Comparison of ENCODE assay signal across 9 cellular contexts in genomic region chr2:178193496-178193822, GRCh38. TPM values are rescaled to one million over a fixed set of nuclear protein-coding genes. Genes with fewer than 3 reads are reported as not detected.
DNase-seq lines count a peak whose midpoint lies in the region; ATAC-seq and TF ChIP-seq lines count a peak whose summit lies in the region.
"Had no signal": no experiment of that assay in that cellular context is flagged by ENCODE, and none has a peak within 500 bp of the region (broad histone marks: within the 10 kb centered on the region; RNA-seq: fewer than 3 reads in every experiment).

No MANE protein-coding gene starts in this region.

- peaks cover 54% of the 10 kb centered on the region for H3K27me3 Mint-ChIP-seq in activated CD8-positive, alpha-beta T cell treated with anti-CD3 and anti-CD28 coated beads for 36 hours

- H3K4me3 ChIP-seq in iPS-20b (ENCODE audit: low read length) = peak overlapping the region; percentile 80
- H3K4me3 ChIP-seq in subcutaneous abdominal adipose tissue (ENCODE audit: low read depth in 1 of 5, low read length in 5 of 5) = peak overlapping the region; percentile 72 to 89 (median 78)

- DNase-seq in NCI-H345 (lab: John Stamatoyannopoulos, UW) (peak; percentile 60), NCI-H345 treated with DMSO at 0.1 percent for 48 hours (lab: John Stamatoyannopoulos, UW; ENCODE audit: unreplicated experiment) (no peak), NCI-H187 treated with DMSO at 0.1 percent for 48 hours (lab: John Stamatoyannopoulos, UW) (no peak), RPMI8226 (no peak), hepatic stellate cell (ENCODE audit: low spot score) (no peak)
- no peak for DNase-seq in activated CD8-positive, alpha-beta T cell treated with anti-CD3 and anti-CD28 coated beads for 36 hours

- peaks cover 8% of the 10 kb centered on the region; the same call in 1 of the 2 replicates for H3K4me1 ChIP-seq in iPS-20b (ENCODE audit: insufficient read depth, low read length)
- peaks cover 2 to 23% (median 17%) of the 10 kb centered on the region in 5 donors for H3K4me1 ChIP-seq in subcutaneous abdominal adipose tissue (ENCODE audit: control insufficient read depth in 5 of 5, insufficient read depth in 5 of 5, low read length in 5 of 5)

- ATAC-seq in activated CD8-positive, alpha-beta T cell treated with anti-CD3 and anti-CD28 coated beads for 36 hours = no peak

- intact Hi-C loops in activated CD8-positive, alpha-beta T cell treated with anti-CD3 and anti-CD28 coated beads for 36 hours (cut with micrococcal nuclease) = no loop called here

- POLR2A ChIA-PET in activated CD8-positive, alpha-beta T cell treated with anti-CD3 and anti-CD28 coated beads for 36 hours (lab: Charles Lee) = no interaction called here

- H3K9ac ChIP-seq in iPS-20b (ENCODE audit: low read depth, low read length) = peak overlapping the region; percentile 39; the same call in 1 of the 2 replicates
- peak overlapping the region; percentile 16 to 86 (median 73) for H3K9ac ChIP-seq in subcutaneous abdominal adipose tissue (ENCODE audit: low read length in 5 of 5)

- no peaks in the 10 kb centered on the region for H3K9me3 Mint-ChIP-seq in activated CD8-positive, alpha-beta T cell treated with anti-CD3 and anti-CD28 coated beads for 36 hours

- TF ChIP-seq CTCF in activated CD8-positive, alpha-beta T cell treated with anti-CD3 and anti-CD28 coated beads for 36 hours (IDR thresholded peaks at IDR 0.05) = no peak

- H3K9me3 ChIP-seq in iPS-20b (ENCODE audit: insufficient read depth, low read depth, low read length) = no peaks in the 10 kb centered on the region
- no peaks in the 10 kb centered on the region for H3K9me3 ChIP-seq in subcutaneous abdominal adipose tissue (ENCODE audit: control insufficient read depth in 5 of 5, low read length in 5 of 5)
- H3K9me3 ChIP-seq: neutrophil had no signal

- peaks cover 5% of the 10 kb centered on the region for H3K4me1 Mint-ChIP-seq in activated CD8-positive, alpha-beta T cell treated with anti-CD3 and anti-CD28 coated beads for 36 hours (ENCODE audit: low read depth)

- H3K27ac ChIP-seq in iPS-20b (ENCODE audit: low read length) (no peak overlapping the region), subcutaneous abdominal adipose tissue (ENCODE audit: low read depth, low read length) (peak overlapping the region; percentile 79)
- H3K27ac ChIP-seq: neutrophil had no signal

- H3K27me3 ChIP-seq in iPS-20b (ENCODE audit: insufficient read depth, low read length) = peaks cover 71% of the 10 kb centered on the region
- no peaks in the 10 kb centered on the region for H3K27me3 ChIP-seq in subcutaneous abdominal adipose tissue (ENCODE audit: control insufficient read depth in 5 of 5, insufficient read depth in 4 of 5, low read length in 5 of 5)

- CTCF ChIA-PET in activated CD8-positive, alpha-beta T cell treated with anti-CD3 and anti-CD28 coated beads for 36 hours (lab: Charles Lee) = no interaction called here

- peak overlapping the region; percentile 31 for H3K4me3 Mint-ChIP-seq in activated CD8-positive, alpha-beta T cell treated with anti-CD3 and anti-CD28 coated beads for 36 hours

- H3K36me3 ChIP-seq in iPS-20b (ENCODE audit: insufficient read depth, low read depth, low read length) (no peaks in the 10 kb centered on the region), subcutaneous abdominal adipose tissue (ENCODE audit: control insufficient read depth in 5 of 5, insufficient read depth in 5 of 5, low read length in 5 of 5) (no peaks in the 10 kb centered on the region)
- H3K36me3 ChIP-seq: neutrophil had no signal

- no peak overlapping the region for H3K27ac Mint-ChIP-seq in activated CD8-positive, alpha-beta T cell treated with anti-CD3 and anti-CD28 coated beads for 36 hours

- H3K36me3 Mint-ChIP-seq in activated CD8-positive, alpha-beta T cell treated with anti-CD3 and anti-CD28 coated beads for 36 hours (ENCODE audit: low read depth) = no peaks in the 10 kb centered on the region

RNA-seq across cellular contexts. Expression of gene OSBPL6, which starts 0.9 kb away (rescaled TPM):
- total RNA-seq in activated CD8-positive, alpha-beta T cell treated with anti-CD3 and anti-CD28 coated beads for 36 hours = 1 to 10 TPM; 2.5 to 4.0 TPM
